In the genomic region with DNA sequence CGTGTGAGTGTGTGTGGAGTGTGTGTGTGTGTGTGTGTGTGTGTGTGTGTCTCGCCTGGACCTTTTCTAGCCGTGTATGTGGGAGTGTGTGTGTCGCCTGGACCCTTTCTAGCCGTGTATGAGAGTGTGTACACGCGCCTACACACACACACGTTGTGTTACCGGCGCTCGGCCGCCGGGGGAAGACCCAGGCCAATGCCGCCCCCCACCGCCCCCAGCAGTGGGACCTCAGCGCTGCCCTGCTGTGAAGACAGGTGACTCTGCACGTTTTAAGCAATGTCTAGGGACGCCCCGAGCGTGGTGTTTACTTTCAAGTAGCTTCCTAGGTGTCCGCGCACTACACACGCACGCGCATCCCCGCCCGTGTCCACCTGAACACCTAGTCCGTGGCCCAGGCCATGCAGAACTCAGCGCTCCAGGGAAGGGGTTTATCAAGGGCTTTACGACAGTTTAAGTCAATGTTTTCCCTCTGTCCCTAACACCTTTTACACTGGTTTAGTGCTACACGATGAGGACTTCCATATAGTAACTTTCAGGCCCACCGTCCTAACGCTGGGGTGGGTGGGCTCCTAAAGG, we compare ENCODE assay signal across 8 cellular contexts. TPM values are rescaled to one million over a fixed set of nuclear protein-coding genes. Genes with fewer than 3 reads are reported as not detected.
DNase-seq lines count a peak whose midpoint lies in the region; ATAC-seq and TF ChIP-seq lines count a peak whose summit lies in the region.

No MANE protein-coding gene starts in this region.

- H3K27me3 ChIP-seq in GM23338 (ENCODE audit: insufficient read depth) (peaks cover 46% of the 10 kb centered on the region), muscle layer of duodenum (ENCODE audit: low read depth, low read length) (no peaks in the 10 kb centered on the region), transverse colon (no peaks in the 10 kb centered on the region)

- H3K79me2 ChIP-seq in GM23338 (replicated peaks; ENCODE audit: insufficient read depth): no peaks in the 10 kb centered on the region

- H3K27ac Mint-ChIP-seq in Calu3 (ENCODE audit: unreplicated experiment) (peak overlapping the region; percentile 50), GM23338 (peak overlapping the region; percentile 87), endothelial cell (ENCODE audit: unreplicated experiment) (peak overlapping the region; percentile 75)
- H3K27ac Mint-ChIP-seq in activated CD8-positive, alpha-beta T cell treated with anti-CD3 and anti-CD28 coated beads for 36 hours: peak overlapping the region; percentile 94

- H3K27ac ChIP-seq in GM23338 (ENCODE audit: low read depth) (no peak overlapping the region), muscle layer of duodenum (ENCODE audit: low read length) (peak overlapping the region; percentile 33), transverse colon (peak overlapping the region; percentile 91 to 94 (median 92))

- H4K20me1 ChIP-seq in GM23338 (replicated peaks; ENCODE audit: insufficient read depth): no peaks in the 10 kb centered on the region

- 19 to 33% methylated on average over 3 to 31 of the region's 33 CpGs for WGBS in transverse colon (ENCODE audit: low coverage in 1 of 2), 2 donors

- H3K9me3 ChIP-seq in muscle layer of duodenum (ENCODE audit: control insufficient read depth in 1 of 2, low read length in 2 of 2): no peaks in the 10 kb centered on the region
- no peaks in the 10 kb centered on the region for H3K9me3 ChIP-seq in transverse colon

- no peaks in the 10 kb centered on the region for H3K9me3 Mint-ChIP-seq in Calu3 (ENCODE audit: low read depth, unreplicated experiment)
- no peaks in the 10 kb centered on the region; the same call in 2 of the 3 replicates for H3K9me3 Mint-ChIP-seq in GM23338
- no peaks in the 10 kb centered on the region for H3K9me3 Mint-ChIP-seq in activated CD8-positive, alpha-beta T cell treated with anti-CD3 and anti-CD28 coated beads for 36 hours
- H3K9me3 Mint-ChIP-seq in endothelial cell (ENCODE audit: unreplicated experiment): no peaks in the 10 kb centered on the region

- peak; percentile 7 for TF ChIP-seq POLR2A in transverse colon (IDR thresholded peaks at IDR 0.05)

- DNase-seq in Calu3 (peak; percentile 40), GM23338 (ENCODE audit: low spot score) (peak; percentile 67), NCI-H187 (lab: John Stamatoyannopoulos, UW) (peak; percentile 39), endothelial cell (ENCODE audit: low spot score) (peak; percentile 39), transverse colon (peak; percentile 64)
- DNase-seq in activated CD8-positive, alpha-beta T cell treated with anti-CD3 and anti-CD28 coated beads for 36 hours: peak; percentile 83

- H3F3A ChIP-seq in GM23338 (replicated peaks; ENCODE audit: low read depth): peaks cover 7% of the 10 kb centered on the region; the same call in 1 of the 2 replicates

- H3K4me1 ChIP-seq in GM23338 (ENCODE audit: insufficient read depth): peaks cover 27% of the 10 kb centered on the region
- H3K4me1 ChIP-seq in muscle layer of duodenum (ENCODE audit: control insufficient read depth in 1 of 2, insufficient read depth in 2 of 2, low read length in 2 of 2): peaks cover 7 to 32% of the 10 kb centered on the region in 2 donors
- H3K4me1 ChIP-seq in transverse colon: peaks cover 3 to 33% (median 24%) of the 10 kb centered on the region in 4 donors

- ATAC-seq in GM23338 (peak; percentile 13), HG03439 (IDR thresholded peaks at IDR 0.05; ENCODE audit: unreplicated experiment) (no peak)
- peak; percentile 32 for ATAC-seq in activated CD8-positive, alpha-beta T cell treated with anti-CD3 and anti-CD28 coated beads for 36 hours

- TF ChIP-seq CTCF in Calu3 (IDR thresholded peaks at IDR 0.05; ENCODE audit: unreplicated experiment) (no peak), GM23338 (conservative IDR thresholded peaks at IDR 0.05; ENCODE audit: low read depth in 2 of 2) (peak in 1 of 2 experiments; percentile 22; a peak in 1 of 4 replicates), endothelial cell (IDR thresholded peaks at IDR 0.05; ENCODE audit: unreplicated experiment) (no peak), transverse colon (IDR thresholded peaks at IDR 0.05) (peak in 2 of 5 experiments; percentile 35 to 42)
- no peak for TF ChIP-seq CTCF in activated CD8-positive, alpha-beta T cell treated with anti-CD3 and anti-CD28 coated beads for 36 hours (IDR thresholded peaks at IDR 0.05)

- TSS peak; percentile 44 for BruUV-seq in Calu3 (replicated peaks; lab: Mats Ljungman, UMichigan)

- no peaks in the 10 kb centered on the region for H3K9me2 ChIP-seq in GM23338 (ENCODE audit: insufficient read depth)

- H3K36me3 ChIP-seq in GM23338 (ENCODE audit: insufficient read depth) (no peaks in the 10 kb centered on the region), muscle layer of duodenum (ENCODE audit: control insufficient read depth in 1 of 2, insufficient read depth in 2 of 2, low read length in 2 of 2) (no peaks in the 10 kb centered on the region), transverse colon (no peaks in the 10 kb centered on the region)

- peak overlapping the region; percentile 92 for H3K4me2 ChIP-seq in GM23338

- in situ Hi-C loops in transverse colon (cut with MboI; ENCODE audit: low pct_ligation_motif_present in 1 of 4, low pct_unique_long_range_greater_than_20kb in 1 of 4, low sequenced_read_pairs in 3 of 4): loop anchor here in 2 of 4 donors (10.0 kb wide), 2 partner anchors 186 to 306 kb away; no protein-coding TSS in a partner anchor

- peak overlapping the region; percentile 77 for H3K4me3 Mint-ChIP-seq in Calu3 (ENCODE audit: low read depth, unreplicated experiment)
- peak overlapping the region; percentile 92 for H3K4me3 Mint-ChIP-seq in GM23338
- peak overlapping the region; percentile 93 for H3K4me3 Mint-ChIP-seq in activated CD8-positive, alpha-beta T cell treated with anti-CD3 and anti-CD28 coated beads for 36 hours
- peak overlapping the region; percentile 96 for H3K4me3 Mint-ChIP-seq in endothelial cell (ENCODE audit: unreplicated experiment)

- H2AFZ ChIP-seq in GM23338: peak overlapping the region; percentile 90; the same call in 1 of the 2 replicates

- no peak for TF ChIP-seq EP300 in transverse colon (IDR thresholded peaks at IDR 0.05; ENCODE audit: low read depth)

- H3K36me3 Mint-ChIP-seq in Calu3 (ENCODE audit: insufficient read depth, unreplicated experiment): peaks cover 26% of the 10 kb centered on the region
- no peaks in the 10 kb centered on the region; the same call in 2 of the 3 replicates for H3K36me3 Mint-ChIP-seq in GM23338 (ENCODE audit: low read depth)
- peaks cover 35% of the 10 kb centered on the region for H3K36me3 Mint-ChIP-seq in activated CD8-positive, alpha-beta T cell treated with anti-CD3 and anti-CD28 coated beads for 36 hours (ENCODE audit: low read depth)
- peaks cover 12% of the 10 kb centered on the region for H3K36me3 Mint-ChIP-seq in endothelial cell (ENCODE audit: low read depth, unreplicated experiment)

- intact Hi-C loops in Calu3 (cut with micrococcal nuclease; ENCODE audit: unreplicated experiment) (no loop called here), transverse colon (cut with DNase I; ENCODE audit: low total_unique reads) (loop anchor here (5.0 kb wide), 1 partner anchor 188 kb away; no protein-coding TSS in a partner anchor)
- intact Hi-C loops in activated CD8-positive, alpha-beta T cell treated with anti-CD3 and anti-CD28 coated beads for 36 hours (cut with micrococcal nuclease): no loop called here

- POLR2A ChIA-PET in activated CD8-positive, alpha-beta T cell treated with anti-CD3 and anti-CD28 coated beads for 36 hours (lab: Charles Lee): interaction anchor here (0.8 to 1.7 kb wide), 5 partner anchors 13 to 186 kb away, joined by 3 to 8 read pairs (median 3); no protein-coding TSS in a partner anchor

- H3K27me3 Mint-ChIP-seq in Calu3 (ENCODE audit: unreplicated experiment) (peaks cover 34% of the 10 kb centered on the region), GM23338 (ENCODE audit: insufficient read depth, low read depth, poor library complexity) (peaks cover 31% of the 10 kb centered on the region), endothelial cell (ENCODE audit: unreplicated experiment) (peaks cover 17% of the 10 kb centered on the region)
- H3K27me3 Mint-ChIP-seq in activated CD8-positive, alpha-beta T cell treated with anti-CD3 and anti-CD28 coated beads for 36 hours: no peaks in the 10 kb centered on the region

- CTCF ChIA-PET in Calu3 (lab: Charles Lee): no interaction called here
- CTCF ChIA-PET in activated CD8-positive, alpha-beta T cell treated with anti-CD3 and anti-CD28 coated beads for 36 hours (lab: Charles Lee): interaction anchor here (1.2 to 6.8 kb wide), 2 partner anchors 197 to 304 kb away, joined by 3 to 140 read pairs; no protein-coding TSS in a partner anchor

- H3K4me1 Mint-ChIP-seq in Calu3 (ENCODE audit: low read depth, unreplicated experiment) (peaks cover 24% of the 10 kb centered on the region), GM23338 (peaks cover 25% of the 10 kb centered on the region), endothelial cell (ENCODE audit: unreplicated experiment) (peaks cover 34% of the 10 kb centered on the region)
- peaks cover 19% of the 10 kb centered on the region for H3K4me1 Mint-ChIP-seq in activated CD8-positive, alpha-beta T cell treated with anti-CD3 and anti-CD28 coated beads for 36 hours (ENCODE audit: low read depth)

- H3K4me3 ChIP-seq in GM23338 (peak overlapping the region; percentile 69), muscle layer of duodenum (ENCODE audit: low read depth in 1 of 2, low read length in 2 of 2) (peak overlapping the region; percentile 40 to 83), transverse colon (peak overlapping the region; percentile 22 to 89 (median 72))

TF ChIP-seq in GM23338, 12 proteins besides CTCF, POLR2A, EP300 and RAD21:
- TF ChIP-seq POLR2AphosphoS5 (IDR thresholded peaks at IDR 0.05; ENCODE audit: low read depth) (0 out of 2 replicates have a peak, but pooled peaks have one; percentile 11), NANOG (IDR thresholded peaks at IDR 0.05; ENCODE audit: borderline replicate concordance) (no peak)

RNA-seq across cellular contexts. Expression of gene BCL2, which starts 1.2 kb away (rescaled TPM):
- total RNA-seq in Calu3 (2022) (2.9 and 4.0 TPM in 2 replicates), endothelial cell (ENCODE audit: unreplicated experiment) (9.2 TPM), transverse colon (10 to 100 TPM; 14.3 to 34.8 (median 23.5) TPM)
- 4.0 and 7.3 TPM in 2 replicates for total RNA-seq in GM23338 (2014; rRNA removed; shearing (Covaris generic))
- 1.1 and 1.2 TPM in 2 replicates for polyA plus RNA-seq in GM23338 (2016; fragmentation: Nextera tagmentation; extraction: Ambion mirVana)
- total RNA-seq in activated CD8-positive, alpha-beta T cell treated with anti-CD3 and anti-CD28 coated beads for 36 hours: 100 to 1,000 TPM; 104 to 107 TPM

RNA-seq across cellular contexts. Expression of gene KDSR, which starts 46.2 kb away (rescaled TPM):
- total RNA-seq in Calu3 (2022) (53.3 and 59.3 TPM in 2 replicates), endothelial cell (ENCODE audit: unreplicated experiment) (23.9 TPM), transverse colon (10 to 100 TPM; 13.1 to 37.2 (median 28.3) TPM)
- total RNA-seq in GM23338 (2014; rRNA removed; shearing (Covaris generic)): 31.0 and 36.3 TPM in 2 replicates
- polyA plus RNA-seq in GM23338 (2016; fragmentation: Nextera tagmentation; extraction: Ambion mirVana): 20.3 and 23.7 TPM in 2 replicates
- total RNA-seq in activated CD8-positive, alpha-beta T cell treated with anti-CD3 and anti-CD28 coated beads for 36 hours: 10 to 100 TPM; 53.4 TPM
